ENCODE assay signal across 2 cellular contexts in the genomic region with DNA sequence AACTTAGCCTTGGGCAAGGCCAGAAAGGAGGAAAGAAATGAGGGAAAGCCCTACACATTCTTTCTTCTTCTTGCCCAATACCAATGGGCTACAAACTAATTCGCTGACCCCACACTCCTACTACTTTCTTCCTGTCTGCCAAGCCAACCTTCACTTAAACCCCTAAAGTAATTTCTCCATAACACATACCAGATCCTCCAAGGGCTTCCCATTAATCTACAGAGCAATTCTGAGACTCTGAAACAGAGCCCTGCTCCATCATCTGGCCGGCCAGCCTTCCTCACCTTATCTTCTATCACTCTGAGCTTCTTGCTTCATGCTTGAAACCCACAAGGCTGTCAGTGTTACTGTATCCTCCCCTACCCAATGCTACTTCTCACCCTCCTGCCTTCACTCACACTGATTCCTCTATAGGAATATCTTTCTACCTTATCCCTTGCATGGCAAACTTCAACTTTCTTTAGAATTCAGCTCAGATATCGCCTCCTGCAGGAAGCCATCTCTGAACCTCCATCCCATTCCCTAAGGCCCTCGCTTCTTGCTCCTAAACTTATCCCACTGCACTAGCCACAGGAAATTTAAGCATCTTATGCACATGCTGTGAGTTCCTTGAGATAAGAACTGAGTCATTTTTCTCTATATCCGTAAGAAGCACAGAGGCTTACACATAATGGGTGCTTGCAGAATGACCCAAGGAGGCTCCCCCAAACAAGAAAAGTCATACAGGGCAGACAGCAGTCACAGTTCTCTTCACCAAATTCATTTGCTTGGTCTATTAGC.
TF ChIP-seq lines count a peak whose summit lies in the region.

No MANE protein-coding gene starts in this region.

TF ChIP-seq in SK-N-SH, 30 proteins besides CTCF, POLR2A, EP300 and RAD21 (continued from another document):
- TF ChIP-seq USF2 (IDR thresholded peaks at IDR 0.05; ENCODE audit: borderline replicate concordance, low read depth, low read length) (no peak), MAX (IDR thresholded peaks at IDR 0.05; ENCODE audit: low read depth) (no peak), POLR2AphosphoS5 (IDR thresholded peaks at IDR 0.05; ENCODE audit: low read depth, low read length) (no peak), GATA2 (CRISPR knock-in tag; IDR thresholded peaks at IDR 0.05) (no peak), ZBTB33 (IDR thresholded peaks at IDR 0.05; ENCODE audit: borderline replicate concordance, low read depth) (no peak), FOSL2 (IDR thresholded peaks at IDR 0.05; ENCODE audit: borderline replicate concordance, low read depth) (no peak)

TF ChIP-seq in SK-N-SH treated with all-trans-retinoic acid at 6 μM for 48 hours, 23 proteins besides CTCF, POLR2A, EP300 and RAD21 (continued from another document):
- TF ChIP-seq TSHZ2 (CRISPR knock-in tag; IDR thresholded peaks at IDR 0.05) (no peak), ISL1 (CRISPR knock-in tag; IDR thresholded peaks at IDR 0.05) (no peak), PPARA (CRISPR knock-in tag; IDR thresholded peaks at IDR 0.05; ENCODE audit: borderline replicate concordance) (no peak), ARNTL (CRISPR knock-in tag; IDR thresholded peaks at IDR 0.05; ENCODE audit: borderline replicate concordance, low read depth) (no peak)
